Comparison of ENCODE assay signal across 1 cellular context in genomic region chr17:81926451-81927144, GRCh38.
TF ChIP-seq lines count a peak whose summit lies in the region.

No MANE protein-coding gene starts in this region.

TF ChIP-seq in HepG2, 621 proteins besides CTCF, POLR2A, EP300 and RAD21 (continued from another document and continues in another):
- TF ChIP-seq POGK (CRISPR knock-in tag; conservative IDR thresholded peaks at IDR 0.05): 0 out of 2 replicates have a peak, but pooled peaks have one; percentile 5
- no peak for TF ChIP-seq ZNF75D (CRISPR knock-in tag; IDR thresholded peaks at IDR 0.05; ENCODE audit: borderline replicate concordance)
- TF ChIP-seq DMAP1 (CRISPR knock-in tag; IDR thresholded peaks at IDR 0.05): peak; percentile 46; the same call in 1 of the 2 replicates
- peak; percentile 60 for TF ChIP-seq HNRNPLL (IDR thresholded peaks at IDR 0.05; ENCODE audit: low read depth, low read length, poor library complexity, severe bottlenecking)
- TF ChIP-seq, protein P1, sequence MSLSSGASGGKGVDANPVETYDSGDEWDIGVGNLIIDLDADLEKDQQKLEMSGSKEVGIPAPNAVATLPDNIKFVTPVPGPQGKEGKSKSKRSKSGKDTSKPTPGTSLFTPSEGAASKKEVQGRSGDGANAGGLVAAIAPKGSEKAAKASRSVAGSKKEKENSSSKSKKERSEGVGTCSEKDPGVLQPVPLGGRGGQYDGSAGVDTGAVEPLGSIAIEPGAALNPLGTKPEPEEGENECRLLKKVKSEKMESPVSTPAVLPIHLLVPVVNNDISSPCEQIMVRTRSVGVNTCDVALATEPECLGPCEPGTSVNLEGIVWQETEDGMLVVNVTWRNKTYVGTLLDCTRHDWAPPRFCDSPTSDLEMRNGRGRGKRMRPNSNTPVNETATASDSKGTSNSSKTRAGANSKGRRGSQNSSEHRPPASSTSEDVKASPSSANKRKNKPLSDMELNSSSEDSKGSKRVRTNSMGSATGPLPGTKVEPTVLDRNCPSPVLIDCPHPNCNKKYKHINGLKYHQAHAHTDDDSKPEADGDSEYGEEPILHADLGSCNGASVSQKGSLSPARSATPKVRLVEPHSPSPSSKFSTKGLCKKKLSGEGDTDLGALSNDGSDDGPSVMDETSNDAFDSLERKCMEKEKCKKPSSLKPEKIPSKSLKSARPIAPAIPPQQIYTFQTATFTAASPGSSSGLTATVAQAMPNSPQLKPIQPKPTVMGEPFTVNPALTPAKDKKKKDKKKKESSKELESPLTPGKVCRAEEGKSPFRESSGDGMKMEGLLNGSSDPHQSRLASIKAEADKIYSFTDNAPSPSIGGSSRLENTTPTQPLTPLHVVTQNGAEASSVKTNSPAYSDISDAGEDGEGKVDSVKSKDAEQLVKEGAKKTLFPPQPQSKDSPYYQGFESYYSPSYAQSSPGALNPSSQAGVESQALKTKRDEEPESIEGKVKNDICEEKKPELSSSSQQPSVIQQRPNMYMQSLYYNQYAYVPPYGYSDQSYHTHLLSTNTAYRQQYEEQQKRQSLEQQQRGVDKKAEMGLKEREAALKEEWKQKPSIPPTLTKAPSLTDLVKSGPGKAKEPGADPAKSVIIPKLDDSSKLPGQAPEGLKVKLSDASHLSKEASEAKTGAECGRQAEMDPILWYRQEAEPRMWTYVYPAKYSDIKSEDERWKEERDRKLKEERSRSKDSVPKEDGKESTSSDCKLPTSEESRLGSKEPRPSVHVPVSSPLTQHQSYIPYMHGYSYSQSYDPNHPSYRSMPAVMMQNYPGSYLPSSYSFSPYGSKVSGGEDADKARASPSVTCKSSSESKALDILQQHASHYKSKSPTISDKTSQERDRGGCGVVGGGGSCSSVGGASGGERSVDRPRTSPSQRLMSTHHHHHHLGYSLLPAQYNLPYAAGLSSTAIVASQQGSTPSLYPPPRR (CRISPR knock-in tag; IDR thresholded peaks at IDR 0.05; ENCODE audit: borderline replicate concordance): peak; percentile 65
- TF ChIP-seq NR2C2 (CRISPR knock-in tag; IDR thresholded peaks at IDR 0.05; ENCODE audit: borderline replicate concordance): peak; percentile 97
- TF ChIP-seq, protein P2, sequence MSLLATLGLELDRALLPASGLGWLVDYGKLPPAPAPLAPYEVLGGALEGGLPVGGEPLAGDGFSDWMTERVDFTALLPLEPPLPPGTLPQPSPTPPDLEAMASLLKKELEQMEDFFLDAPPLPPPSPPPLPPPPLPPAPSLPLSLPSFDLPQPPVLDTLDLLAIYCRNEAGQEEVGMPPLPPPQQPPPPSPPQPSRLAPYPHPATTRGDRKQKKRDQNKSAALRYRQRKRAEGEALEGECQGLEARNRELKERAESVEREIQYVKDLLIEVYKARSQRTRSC (CRISPR knock-in tag; IDR thresholded peaks at IDR 0.05; ENCODE audit: low read depth): no peak
- TF ChIP-seq FOXA1 (IDR thresholded peaks at IDR 0.05): no peak
- peak; percentile 26; the same call in 1 of the 2 replicates for TF ChIP-seq FOXA1 (CRISPR knock-in tag; IDR thresholded peaks at IDR 0.05)
- TF ChIP-seq ARID4A (CRISPR knock-in tag; IDR thresholded peaks at IDR 0.05; ENCODE audit: borderline replicate concordance): peak; percentile 94; the same call in 1 of the 2 replicates
- TF ChIP-seq CCDC6 (CRISPR knock-in tag; IDR thresholded peaks at IDR 0.05): no peak
- TF ChIP-seq, protein P3, sequence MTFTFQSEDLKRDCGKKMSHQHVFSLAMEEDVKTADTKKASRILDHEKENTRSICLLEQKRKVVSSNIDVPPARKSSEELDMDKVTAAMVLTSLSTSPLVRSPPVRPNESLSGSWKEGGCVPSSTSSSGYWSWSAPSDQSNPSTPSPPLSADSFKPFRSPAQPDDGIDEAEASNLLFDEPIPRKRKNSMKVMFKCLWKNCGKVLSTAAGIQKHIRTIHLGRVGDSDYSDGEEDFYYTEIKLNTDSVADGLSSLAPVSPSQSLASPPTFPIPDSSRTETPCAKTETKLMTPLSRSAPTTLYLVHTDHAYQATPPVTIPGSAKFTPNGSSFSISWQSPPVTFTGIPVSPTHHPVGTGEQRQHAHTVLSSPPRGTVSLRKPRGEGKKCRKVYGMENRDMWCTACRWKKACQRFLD (CRISPR knock-in tag; IDR thresholded peaks at IDR 0.05; ENCODE audit: borderline replicate concordance): 0 out of 2 replicates have a peak, but pooled peaks have one; percentile 4
- TF ChIP-seq TAF15 (IDR thresholded peaks at IDR 0.05; ENCODE audit: low read depth, low read length, poor library complexity, severe bottlenecking): peak; percentile 71
- TF ChIP-seq ZBTB4 (CRISPR knock-in tag; IDR thresholded peaks at IDR 0.05; ENCODE audit: borderline replicate concordance): no peak
- peak; percentile 45; the same call in 1 of the 2 replicates for TF ChIP-seq CBFB (CRISPR knock-in tag; IDR thresholded peaks at IDR 0.05)
- TF ChIP-seq GABPB1 (CRISPR knock-in tag; IDR thresholded peaks at IDR 0.05): peak; percentile 84
- TF ChIP-seq, protein P4, sequence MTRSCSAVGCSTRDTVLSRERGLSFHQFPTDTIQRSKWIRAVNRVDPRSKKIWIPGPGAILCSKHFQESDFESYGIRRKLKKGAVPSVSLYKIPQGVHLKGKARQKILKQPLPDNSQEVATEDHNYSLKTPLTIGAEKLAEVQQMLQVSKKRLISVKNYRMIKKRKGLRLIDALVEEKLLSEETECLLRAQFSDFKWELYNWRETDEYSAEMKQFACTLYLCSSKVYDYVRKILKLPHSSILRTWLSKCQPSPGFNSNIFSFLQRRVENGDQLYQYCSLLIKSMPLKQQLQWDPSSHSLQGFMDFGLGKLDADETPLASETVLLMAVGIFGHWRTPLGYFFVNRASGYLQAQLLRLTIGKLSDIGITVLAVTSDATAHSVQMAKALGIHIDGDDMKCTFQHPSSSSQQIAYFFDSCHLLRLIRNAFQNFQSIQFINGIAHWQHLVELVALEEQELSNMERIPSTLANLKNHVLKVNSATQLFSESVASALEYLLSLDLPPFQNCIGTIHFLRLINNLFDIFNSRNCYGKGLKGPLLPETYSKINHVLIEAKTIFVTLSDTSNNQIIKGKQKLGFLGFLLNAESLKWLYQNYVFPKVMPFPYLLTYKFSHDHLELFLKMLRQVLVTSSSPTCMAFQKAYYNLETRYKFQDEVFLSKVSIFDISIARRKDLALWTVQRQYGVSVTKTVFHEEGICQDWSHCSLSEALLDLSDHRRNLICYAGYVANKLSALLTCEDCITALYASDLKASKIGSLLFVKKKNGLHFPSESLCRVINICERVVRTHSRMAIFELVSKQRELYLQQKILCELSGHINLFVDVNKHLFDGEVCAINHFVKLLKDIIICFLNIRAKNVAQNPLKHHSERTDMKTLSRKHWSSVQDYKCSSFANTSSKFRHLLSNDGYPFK (CRISPR knock-in tag; IDR thresholded peaks at IDR 0.05; ENCODE audit: borderline replicate concordance): 0 out of 2 replicates have a peak, but pooled peaks have one; percentile 41
- TF ChIP-seq MEF2D (CRISPR knock-in tag; IDR thresholded peaks at IDR 0.05): 0 out of 2 replicates have a peak, but pooled peaks have one; percentile 8
- TF ChIP-seq KAT8 (CRISPR knock-in tag; IDR thresholded peaks at IDR 0.05): peak; percentile 50
- TF ChIP-seq ESRRA (CRISPR knock-in tag; IDR thresholded peaks at IDR 0.05; ENCODE audit: low read depth): no peak
- peak; percentile 81 for TF ChIP-seq ZNF121 (CRISPR knock-in tag; IDR thresholded peaks at IDR 0.05)
- TF ChIP-seq HES4 (CRISPR knock-in tag; IDR thresholded peaks at IDR 0.05; ENCODE audit: borderline replicate concordance): no peak
- TF ChIP-seq NFKB2 (CRISPR knock-in tag; IDR thresholded peaks at IDR 0.05; ENCODE audit: borderline replicate concordance): peak; percentile 40
- TF ChIP-seq ZNF260 (CRISPR knock-in tag; IDR thresholded peaks at IDR 0.05; ENCODE audit: borderline replicate concordance, low read depth): no peak
- no peak for TF ChIP-seq TCF12 (IDR thresholded peaks at IDR 0.05)
- no peak for TF ChIP-seq TCF12 (CRISPR knock-in tag; IDR thresholded peaks at IDR 0.05)
- TF ChIP-seq, protein P5, sequence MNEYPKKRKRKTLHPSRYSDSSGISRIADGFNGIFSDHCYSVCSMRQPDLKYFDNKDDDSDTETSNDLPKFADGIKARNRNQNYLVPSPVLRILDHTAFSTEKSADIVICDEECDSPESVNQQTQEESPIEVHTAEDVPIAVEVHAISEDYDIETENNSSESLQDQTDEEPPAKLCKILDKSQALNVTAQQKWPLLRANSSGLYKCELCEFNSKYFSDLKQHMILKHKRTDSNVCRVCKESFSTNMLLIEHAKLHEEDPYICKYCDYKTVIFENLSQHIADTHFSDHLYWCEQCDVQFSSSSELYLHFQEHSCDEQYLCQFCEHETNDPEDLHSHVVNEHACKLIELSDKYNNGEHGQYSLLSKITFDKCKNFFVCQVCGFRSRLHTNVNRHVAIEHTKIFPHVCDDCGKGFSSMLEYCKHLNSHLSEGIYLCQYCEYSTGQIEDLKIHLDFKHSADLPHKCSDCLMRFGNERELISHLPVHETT (CRISPR knock-in tag; conservative IDR thresholded peaks at IDR 0.05): peak; percentile 19; the same call in 1 of the 2 replicates
- TF ChIP-seq LCORL (IDR thresholded peaks at IDR 0.05): no peak
- peak; percentile 96 for TF ChIP-seq LCORL (CRISPR knock-in tag; IDR thresholded peaks at IDR 0.05)
- peak; percentile 90 for TF ChIP-seq ELF3 (CRISPR knock-in tag; IDR thresholded peaks at IDR 0.05)
- peak; percentile 77; the same call in 1 of the 2 replicates for TF ChIP-seq MYPOP (CRISPR knock-in tag; IDR thresholded peaks at IDR 0.05)
- peak; percentile 84 for TF ChIP-seq SP4 (CRISPR knock-in tag; IDR thresholded peaks at IDR 0.05)
- no peak for TF ChIP-seq NONO (IDR thresholded peaks at IDR 0.05)
- TF ChIP-seq NONO (CRISPR knock-in tag; conservative IDR thresholded peaks at IDR 0.05): peak; percentile 63
- TF ChIP-seq SRY (CRISPR knock-in tag; IDR thresholded peaks at IDR 0.05): no peak
